1 cellular context compared by ENCODE assay signal in genomic region chr16:84085774-84086173, GRCh38.
TF ChIP-seq lines count a peak whose summit lies in the region.

No MANE protein-coding gene starts in this region.

TF ChIP-seq in GM12878, 131 proteins besides CTCF, POLR2A, EP300 and RAD21 (continued from another document):
- TF ChIP-seq HDAC2 (IDR thresholded peaks at IDR 0.05), result no peak
- TF ChIP-seq DPF2 (IDR thresholded peaks at IDR 0.05), result 0 out of 2 replicates have a peak, but pooled peaks have one; percentile 29
- TF ChIP-seq, protein P1, sequence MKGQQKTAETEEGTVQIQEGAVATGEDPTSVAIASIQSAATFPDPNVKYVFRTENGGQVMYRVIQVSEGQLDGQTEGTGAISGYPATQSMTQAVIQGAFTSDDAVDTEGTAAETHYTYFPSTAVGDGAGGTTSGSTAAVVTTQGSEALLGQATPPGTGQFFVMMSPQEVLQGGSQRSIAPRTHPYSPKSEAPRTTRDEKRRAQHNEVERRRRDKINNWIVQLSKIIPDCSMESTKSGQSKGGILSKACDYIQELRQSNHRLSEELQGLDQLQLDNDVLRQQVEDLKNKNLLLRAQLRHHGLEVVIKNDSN (IDR thresholded peaks at IDR 0.05; ENCODE audit: borderline replicate concordance, extremely low read length, insufficient read depth, low read depth, low read length), result no peak
- TF ChIP-seq IKZF2 (IDR thresholded peaks at IDR 0.05), result peak; percentile 65 to 75; a peak in 2 of 4 replicates
- TF ChIP-seq SREBF1 (IDR thresholded peaks at IDR 0.05; ENCODE audit: low read length), result no peak
- peak; percentile 36; the same call in 1 of the 2 replicates for TF ChIP-seq NFIC (IDR thresholded peaks at IDR 0.05; ENCODE audit: low read depth, low read length)
- TF ChIP-seq RUNX3 (IDR thresholded peaks at IDR 0.05; ENCODE audit: low read length), result peak; percentile 92
- TF ChIP-seq, protein P2, sequence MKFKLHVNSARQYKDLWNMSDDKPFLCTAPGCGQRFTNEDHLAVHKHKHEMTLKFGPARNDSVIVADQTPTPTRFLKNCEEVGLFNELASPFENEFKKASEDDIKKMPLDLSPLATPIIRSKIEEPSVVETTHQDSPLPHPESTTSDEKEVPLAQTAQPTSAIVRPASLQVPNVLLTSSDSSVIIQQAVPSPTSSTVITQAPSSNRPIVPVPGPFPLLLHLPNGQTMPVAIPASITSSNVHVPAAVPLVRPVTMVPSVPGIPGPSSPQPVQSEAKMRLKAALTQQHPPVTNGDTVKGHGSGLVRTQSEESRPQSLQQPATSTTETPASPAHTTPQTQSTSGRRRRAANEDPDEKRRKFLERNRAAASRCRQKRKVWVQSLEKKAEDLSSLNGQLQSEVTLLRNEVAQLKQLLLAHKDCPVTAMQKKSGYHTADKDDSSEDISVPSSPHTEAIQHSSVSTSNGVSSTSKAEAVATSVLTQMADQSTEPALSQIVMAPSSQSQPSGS (IDR thresholded peaks at IDR 0.05; ENCODE audit: low read length), result no peak
- no peak for TF ChIP-seq WRNIP1 (IDR thresholded peaks at IDR 0.05; ENCODE audit: borderline replicate concordance, low read depth, low read length)
- no peak for TF ChIP-seq MTA3 (IDR thresholded peaks at IDR 0.05; ENCODE audit: borderline replicate concordance, low read length)
- no peak for TF ChIP-seq NFXL1 (IDR thresholded peaks at IDR 0.05; ENCODE audit: borderline replicate concordance)
- TF ChIP-seq, protein P3, sequence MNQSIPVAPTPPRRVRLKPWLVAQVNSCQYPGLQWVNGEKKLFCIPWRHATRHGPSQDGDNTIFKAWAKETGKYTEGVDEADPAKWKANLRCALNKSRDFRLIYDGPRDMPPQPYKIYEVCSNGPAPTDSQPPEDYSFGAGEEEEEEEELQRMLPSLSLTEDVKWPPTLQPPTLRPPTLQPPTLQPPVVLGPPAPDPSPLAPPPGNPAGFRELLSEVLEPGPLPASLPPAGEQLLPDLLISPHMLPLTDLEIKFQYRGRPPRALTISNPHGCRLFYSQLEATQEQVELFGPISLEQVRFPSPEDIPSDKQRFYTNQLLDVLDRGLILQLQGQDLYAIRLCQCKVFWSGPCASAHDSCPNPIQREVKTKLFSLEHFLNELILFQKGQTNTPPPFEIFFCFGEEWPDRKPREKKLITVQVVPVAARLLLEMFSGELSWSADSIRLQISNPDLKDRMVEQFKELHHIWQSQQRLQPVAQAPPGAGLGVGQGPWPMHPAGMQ (IDR thresholded peaks at IDR 0.05; ENCODE audit: borderline replicate concordance), result no peak
- TF ChIP-seq PAX8 (IDR thresholded peaks at IDR 0.05), result no peak
